8 cellular contexts compared by ENCODE assay signal in genomic region chr12:57229634-57230380, GRCh38.
DNase-seq lines count a peak whose midpoint lies in the region; ATAC-seq lines count a peak whose summit lies in the region.

Gene SHMT2 (plus strand): TSS chr12:57229711. CDS start chr12:57229779, 68 bp downstream.

- DNase-seq in NCI-H2081 (lab: John Stamatoyannopoulos, UW) (peak; percentile 94 to 97), T-helper 9 cell (peak; percentile 79), astrocyte of the hippocampus (ENCODE audit: low read depth, low spot score) (peak; percentile 97), hypothalamus (lab: John Stamatoyannopoulos, UW) (peak; percentile 37 to 92 (median 82)), retina (peak; percentile 91)

- ATAC-seq in GM18498 (IDR thresholded peaks at IDR 0.05; ENCODE audit: unreplicated experiment) (peak; percentile 71), HG02970 (IDR thresholded peaks at IDR 0.05; ENCODE audit: low FRiP score, unreplicated experiment) (peak; percentile 59), HG03469 (IDR thresholded peaks at IDR 0.05; ENCODE audit: unreplicated experiment) (no peak)
